ENCODE assay signal across 8 cellular contexts in genomic region chr17:2709173-2709661, GRCh38. TPM values are rescaled to one million over a fixed set of nuclear protein-coding genes. Genes with fewer than 3 reads are reported as not detected.
DNase-seq lines count a peak whose midpoint lies in the region; ATAC-seq, FAIRE-seq and TF ChIP-seq lines count a peak whose summit lies in the region.

No MANE protein-coding gene starts in this region.

- H3K27me3 ChIP-seq in ACC112 (ENCODE audit: insufficient read depth, low read length) (no peaks in the 10 kb centered on the region), SU-DHL-6 (ENCODE audit: low read length) (no peaks in the 10 kb centered on the region), transverse colon (no peaks in the 10 kb centered on the region)

- no peaks in the 10 kb centered on the region for H3K9me2 ChIP-seq in SU-DHL-6 (replicated peaks; ENCODE audit: insufficient read depth, low read length)

- peak overlapping the region; percentile 77 for H3K4me2 ChIP-seq in SU-DHL-6 (ENCODE audit: low read depth, low read length, poor library complexity, severe bottlenecking)

- H3K9me3 ChIP-seq in SU-DHL-6 (ENCODE audit: insufficient read depth, low read length): no peaks in the 10 kb centered on the region
- no peaks in the 10 kb centered on the region for H3K9me3 ChIP-seq in kidney (ENCODE audit: control insufficient read depth in 1 of 2, low read length in 2 of 2)
- no peaks in the 10 kb centered on the region for H3K9me3 ChIP-seq in transverse colon

- TF ChIP-seq POLR2A in GM19099 (IDR thresholded peaks at IDR 0.05; ENCODE audit: extremely low read depth, insufficient read length, low read depth) (peak; percentile 26), transverse colon (IDR thresholded peaks at IDR 0.05) (peak; percentile 68)

- H3F3A ChIP-seq in SU-DHL-6 (ENCODE audit: insufficient read depth): no peaks in the 10 kb centered on the region

- FAIRE-seq in kidney (lab: Jason Lieb, UNC): no peak

- intact Hi-C loops in kidney (cut with DNase I): no loop called here
- intact Hi-C loops in transverse colon (cut with DNase I; ENCODE audit: low total_unique reads): no loop called here

- no peak for ATAC-seq in HG02870 (IDR thresholded peaks at IDR 0.05; ENCODE audit: unreplicated experiment)

- H2AFZ ChIP-seq in ACC112 (ENCODE audit: low read length, unreplicated experiment) (no peak overlapping the region), SU-DHL-6 (ENCODE audit: low read depth, low read length, severe bottlenecking) (no peak overlapping the region)

- no peak for TF ChIP-seq EP300 in transverse colon (IDR thresholded peaks at IDR 0.05; ENCODE audit: low read depth)

- H3K79me2 ChIP-seq in ACC112 (ENCODE audit: control insufficient read depth, insufficient read depth, low read length, unreplicated experiment) (peaks cover 83% of the 10 kb centered on the region), SU-DHL-6 (ENCODE audit: insufficient read depth, low read length) (peaks cover 71% of the 10 kb centered on the region)

- TF ChIP-seq CTCF in SU-DHL-6 (IDR thresholded peaks at IDR 0.05; ENCODE audit: insufficient read depth, low read length, poor library complexity, severe bottlenecking) (no peak), kidney (IDR thresholded peaks at IDR 0.05; ENCODE audit: borderline replicate concordance, extremely low read depth, insufficient read depth) (no peak), transverse colon (IDR thresholded peaks at IDR 0.05) (no peak)

- 33% methylated on average over 8 of the region's 10 CpGs; no CpG with 5 or more reads in 1 of the 2 donors for WGBS in transverse colon (ENCODE audit: low coverage in 1 of 2), 2 donors

- no peak overlapping the region for H3K27ac ChIP-seq in ACC112 (ENCODE audit: low read depth, low read length)
- H3K27ac ChIP-seq in SU-DHL-6 (ENCODE audit: low read depth, low read length): peak overlapping the region; percentile 35
- H3K27ac ChIP-seq in kidney (ENCODE audit: low read depth in 2 of 2, low read length in 2 of 2): peak overlapping the region; percentile 85 to 94
- peak overlapping the region; percentile 90 to 93 (median 92) for H3K27ac ChIP-seq in transverse colon

- peak; percentile 84 for DNase-seq in kidney
- peak; percentile 85 for DNase-seq in transverse colon
- no peak for DNase-seq in NCI-H2107 (lab: John Stamatoyannopoulos, UW)
- DNase-seq in hippocampal formation (lab: John Stamatoyannopoulos, UW): no peak

- in situ Hi-C loops in transverse colon (cut with MboI; ENCODE audit: low pct_ligation_motif_present in 1 of 4, low pct_unique_long_range_greater_than_20kb in 1 of 4, low sequenced_read_pairs in 3 of 4): no loop called here

- peaks cover 47% of the 10 kb centered on the region for H3K4me1 ChIP-seq in ACC112 (ENCODE audit: control insufficient read depth, insufficient read depth, low read length, unreplicated experiment)
- H3K4me1 ChIP-seq in kidney (ENCODE audit: control insufficient read depth in 1 of 2, insufficient read depth in 1 of 2, low read depth in 1 of 2, low read length in 2 of 2): peaks cover 29 to 53% of the 10 kb centered on the region in 2 donors
- H3K4me1 ChIP-seq in transverse colon: peaks cover 31 to 66% (median 49%) of the 10 kb centered on the region in 4 donors

- H3K4me3 ChIP-seq in ACC112 (ENCODE audit: low read depth, low read length): peak overlapping the region; percentile 99
- H3K4me3 ChIP-seq in SU-DHL-6 (ENCODE audit: insufficient read depth, low read length, poor library complexity, severe bottlenecking): peak overlapping the region; percentile 56
- peak overlapping the region; percentile 82 to 91 for H3K4me3 ChIP-seq in kidney (ENCODE audit: low read length in 2 of 2)
- H3K4me3 ChIP-seq in transverse colon: peak overlapping the region in 2 of 4 donors; percentile 83 to 91

- H3K36me3 ChIP-seq in ACC112 (ENCODE audit: insufficient read depth, low read length): no peaks in the 10 kb centered on the region
- no peaks in the 10 kb centered on the region for H3K36me3 ChIP-seq in SU-DHL-6 (ENCODE audit: low read length)
- peaks cover 0 to under 1% of the 10 kb centered on the region in 2 donors for H3K36me3 ChIP-seq in kidney (ENCODE audit: control insufficient read depth in 1 of 2, insufficient read depth in 2 of 2, low read length in 2 of 2)
- H3K36me3 ChIP-seq in transverse colon: peaks cover 0 to under 1% (median 0%) of the 10 kb centered on the region in 4 donors

- H4K20me1 ChIP-seq in SU-DHL-6 (ENCODE audit: low read depth, low read length): no peaks in the 10 kb centered on the region; the same call in 1 of the 2 replicates

- H3K9ac ChIP-seq in SU-DHL-6 (ENCODE audit: low read length) (peak overlapping the region; percentile 66), kidney (ENCODE audit: low read length in 2 of 2) (peak overlapping the region in 1 of 2 donors; percentile 98)

RNA-seq across cellular contexts. Expression of gene CLUH, which starts 2.3 kb away (rescaled TPM):
- total RNA-seq in kidney: 93.1 TPM
- 49.5 TPM for polyA plus RNA-seq in kidney (ENCODE audit: insufficient read depth, low read depth, low replicate concordance)
- 1,000 to 10,000 TPM in 1 of 4 donors, 100 to 1,000 TPM in 3; 127 to 1,072 (median 208) TPM for total RNA-seq in transverse colon

RNA-seq across cellular contexts. Expression of gene CCDC92B, which starts 40.2 kb away (rescaled TPM):
- 1.0 TPM for total RNA-seq in kidney
- 0.11 TPM for polyA plus RNA-seq in kidney (ENCODE audit: insufficient read depth, low read depth, low replicate concordance)
- total RNA-seq in transverse colon: under 1 TPM in 3 of 4 donors, not detected in 1; 0.48 to 0.82 (median 0.75) TPM

Comparison
In these comparisons a context has a peak if more than half of its experiments do, and no peak if none do; other contexts are left out.
1. DNase-seq: peak in kidney (single experiment) and transverse colon (single experiment); none in NCI-H2107 (single experiment) and hippocampal formation (0 of 2).